In the genomic region with DNA sequence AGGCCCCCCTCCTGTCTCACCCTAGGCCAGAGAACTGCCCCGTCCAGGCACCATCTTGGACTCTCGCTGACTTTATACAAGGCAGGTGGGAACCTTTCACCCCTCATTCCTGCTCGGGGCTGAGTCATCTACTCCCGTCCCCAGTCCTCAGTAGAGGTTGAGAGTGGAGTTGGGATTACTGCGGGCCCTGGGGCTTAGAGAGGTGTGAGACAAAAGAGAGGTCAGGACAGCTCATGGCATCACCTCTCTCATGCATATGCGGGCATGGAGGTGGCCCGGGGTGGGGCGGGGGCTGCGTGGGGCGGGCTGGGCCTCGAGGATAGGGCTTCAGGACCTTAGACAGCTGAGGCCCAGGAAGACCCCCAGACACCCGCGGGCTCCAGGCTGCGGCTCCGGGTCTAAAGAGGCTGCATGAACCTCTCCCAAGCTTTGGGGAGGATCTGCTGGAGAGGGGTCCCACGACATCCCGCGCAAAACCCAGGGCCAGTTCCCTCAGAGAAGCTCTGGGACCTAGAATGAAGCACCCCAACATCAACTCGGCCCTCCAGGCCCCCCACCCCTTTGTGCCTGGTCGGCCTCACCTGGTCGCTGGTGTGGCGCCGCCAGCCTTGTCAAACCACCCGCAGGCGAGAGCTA, we compare ENCODE assay signal across 8 cellular contexts. TPM values are rescaled to one million over a fixed set of nuclear protein-coding genes. Genes with fewer than 3 reads are reported as not detected.
DNase-seq lines count a peak whose midpoint lies in the region; ATAC-seq and TF ChIP-seq lines count a peak whose summit lies in the region.

No MANE protein-coding gene starts in this region.

- H3K4me1 Mint-ChIP-seq in Caco-2 (ENCODE audit: low read depth, unreplicated experiment) (peaks cover 17% of the 10 kb centered on the region), osteocyte (ENCODE audit: unreplicated experiment) (peaks cover 26% of the 10 kb centered on the region)

- DNase-seq in Caco-2 (no peak), osteocyte (ENCODE audit: extremely low spot score, unreplicated experiment) (no peak), NCI-H69 (lab: John Stamatoyannopoulos, UW) (no peak), mucosa of descending colon (no peak), NCI-H226 (no peak)

- H2AFZ ChIP-seq in OCI-LY1 (ENCODE audit: low read length) = no peak overlapping the region

- no peaks in the 10 kb centered on the region for H4K20me1 ChIP-seq in OCI-LY1 (ENCODE audit: insufficient read depth, low read length)

- no peaks in the 10 kb centered on the region for H3K9me3 Mint-ChIP-seq in Caco-2 (ENCODE audit: unreplicated experiment)
- no peaks in the 10 kb centered on the region for H3K9me3 Mint-ChIP-seq in osteocyte (ENCODE audit: unreplicated experiment)

- H3K27me3 ChIP-seq in Caco-2 (replicated peaks; ENCODE audit: control insufficient read depth, insufficient read depth, low read length) (no peaks in the 10 kb centered on the region), OCI-LY1 (ENCODE audit: insufficient read depth, low read length) (0 out of 2 replicates have a peak, but pooled peaks cover 4% of the 10 kb centered on the region), esophagus (ENCODE audit: control insufficient read depth in 1 of 2, insufficient read depth in 2 of 2, low read length in 2 of 2) (no peaks in the 10 kb centered on the region)

- H3K36me3 Mint-ChIP-seq in Caco-2 (ENCODE audit: insufficient read depth, unreplicated experiment) (peaks cover 16% of the 10 kb centered on the region), osteocyte (ENCODE audit: unreplicated experiment) (no peaks in the 10 kb centered on the region)

- WGBS in esophagus, 2 donors = 9 to 10% methylated on average over 19 to 25 of the region's 25 CpGs

- no peak overlapping the region for H3K27ac ChIP-seq in OCI-LY1 (ENCODE audit: low read depth, low read length, poor library complexity, severe bottlenecking)
- peak overlapping the region in 1 of 2 donors; percentile 45 for H3K27ac ChIP-seq in esophagus (ENCODE audit: low read depth in 2 of 2, low read length in 1 of 2)

- H3K4me3 ChIP-seq in Caco-2 (ENCODE audit: low read depth, low read length) (peak overlapping the region; percentile 76), OCI-LY1 (ENCODE audit: low read depth, low read length, poor library complexity, severe bottlenecking) (peak overlapping the region; percentile 53), esophagus (ENCODE audit: low read depth in 1 of 2, low read length in 2 of 2) (peak overlapping the region; percentile 63), mucosa of descending colon (no peak overlapping the region)

- no TSS peak for BruUV-seq in Caco-2 (replicated peaks; lab: Mats Ljungman, UMichigan)

- H3K4me2 ChIP-seq in OCI-LY1 (ENCODE audit: low read length) = peak overlapping the region; percentile 58

- H3K4me3 Mint-ChIP-seq in Caco-2 (ENCODE audit: unreplicated experiment) (peak overlapping the region; percentile 80), osteocyte (ENCODE audit: unreplicated experiment) (peak overlapping the region; percentile 84)

- H3K9me3 ChIP-seq in Caco-2 = no peaks in the 10 kb centered on the region
- no peaks in the 10 kb centered on the region for H3K9me3 ChIP-seq in OCI-LY1 (ENCODE audit: low read length)
- no peaks in the 10 kb centered on the region for H3K9me3 ChIP-seq in esophagus (ENCODE audit: control insufficient read depth in 2 of 2, insufficient read depth in 1 of 2, low read depth in 1 of 2, low read length in 1 of 2)
- H3K9me3 ChIP-seq in mucosa of descending colon = no peaks in the 10 kb centered on the region

- peaks cover 33% of the 10 kb centered on the region for H3K4me1 ChIP-seq in Caco-2
- peaks cover 10% of the 10 kb centered on the region for H3K4me1 ChIP-seq in OCI-LY1 (ENCODE audit: insufficient read depth, low read length, severe bottlenecking)
- H3K4me1 ChIP-seq in esophagus (ENCODE audit: control insufficient read depth in 2 of 2, insufficient read depth in 2 of 2, low read length in 1 of 2) = peaks cover 3 to 11% of the 10 kb centered on the region in 2 donors
- peaks cover 27% of the 10 kb centered on the region for H3K4me1 ChIP-seq in mucosa of descending colon (ENCODE audit: low read depth)

- no peak for TF ChIP-seq CTCF in Caco-2 (IDR thresholded peaks at IDR 0.05; ENCODE audit: insufficient read depth in 1 of 2, low read depth in 1 of 2, low read length in 1 of 2, severe bottlenecking in 1 of 2, unreplicated experiment in 1 of 2)
- TF ChIP-seq CTCF in OCI-LY1 (IDR thresholded peaks at IDR 0.05; ENCODE audit: low read length) = no peak
- no peak for TF ChIP-seq CTCF in osteocyte (IDR thresholded peaks at IDR 0.05)
- no peak for TF ChIP-seq CTCF in mucosa of descending colon (IDR thresholded peaks at IDR 0.05)

- CTCF ChIA-PET in Caco-2 (lab: Charles Lee) = interaction anchor here (0.6 to 2.8 kb wide), 19 partner anchors 12 to 495 kb away, joined by 3 to 43 read pairs (median 7); partner anchors contain the start of genes HIF1AN, KAZALD1 and LZTS2

- no peaks in the 10 kb centered on the region for H3K79me2 ChIP-seq in OCI-LY1 (ENCODE audit: insufficient read depth, low read length)

- POLR2A ChIA-PET in Caco-2 (lab: Charles Lee) = interaction anchor here (0.6 to 2.2 kb wide), 8 partner anchors 12 to 1098 kb away, joined by 3 to 15 read pairs (median 5); partner anchors contain the start of gene KAZALD1

- H3F3A ChIP-seq in OCI-LY1 (ENCODE audit: insufficient read depth, low read length) = no peaks in the 10 kb centered on the region

- no peak for ATAC-seq in mucosa of descending colon
- no peak for ATAC-seq in GM18502 (IDR thresholded peaks at IDR 0.05; ENCODE audit: poor library complexity, unreplicated experiment)

- no peak overlapping the region for H3K9ac ChIP-seq in OCI-LY1 (ENCODE audit: low read length)

- H3K27me3 Mint-ChIP-seq in Caco-2 (ENCODE audit: insufficient read depth, unreplicated experiment) (no peaks in the 10 kb centered on the region), osteocyte (ENCODE audit: unreplicated experiment) (no peaks in the 10 kb centered on the region)

- no peaks in the 10 kb centered on the region for H3K36me3 ChIP-seq in Caco-2 (ENCODE audit: control insufficient read depth, insufficient read depth, low read length)
- no peaks in the 10 kb centered on the region for H3K36me3 ChIP-seq in OCI-LY1 (ENCODE audit: insufficient read depth, low read length)
- H3K36me3 ChIP-seq in esophagus (ENCODE audit: control insufficient read depth in 2 of 2, insufficient read depth in 2 of 2, low read length in 1 of 2) = peaks cover 3 to 4% of the 10 kb centered on the region in 2 donors
- H3K36me3 ChIP-seq in mucosa of descending colon (ENCODE audit: low read depth) = no peaks in the 10 kb centered on the region

- H3K27ac Mint-ChIP-seq in Caco-2 (ENCODE audit: unreplicated experiment) (no peak overlapping the region), osteocyte (ENCODE audit: unreplicated experiment) (peak overlapping the region; percentile 95)

- intact Hi-C loops in Caco-2 (cut with micrococcal nuclease; ENCODE audit: unreplicated experiment) = loop anchor here (5.0 kb wide), 1 partner anchor 37 kb away; no protein-coding TSS in a partner anchor
- intact Hi-C loops in mucosa of descending colon (cut with DNase I, micrococcal nuclease) = no loop called here

- no peaks in the 10 kb centered on the region for H3K9me2 ChIP-seq in OCI-LY1 (ENCODE audit: low read depth, low read length)

RNA-seq across cellular contexts. Expression of gene PDZD7, which starts 0.3 kb away (rescaled TPM):
- total RNA-seq in Caco-2 (2022) (1.4 and 1.5 TPM in 2 replicates), osteocyte (1.9 and 2.1 TPM in 2 replicates), mucosa of descending colon (under 1 TPM in 2 of 3 donors, not detected in 1; 0.28 to 0.43 TPM)
- polyA plus RNA-seq in esophagus = under 1 TPM; 0.11 to 0.14 TPM

RNA-seq across cellular contexts. Expression of gene SFXN3, which starts 0.4 kb away (rescaled TPM):
- total RNA-seq in Caco-2 (2022) (23.4 and 30.3 TPM in 2 replicates), osteocyte (78.3 and 81.0 TPM in 2 replicates), mucosa of descending colon (10 to 100 TPM in 2 of 3 donors, 1 to 10 TPM in 1; 8.7 to 28.7 (median 28.0) TPM)
- polyA plus RNA-seq in esophagus = 1 to 10 TPM; 5.2 to 5.7 TPM

RNA-seq across cellular contexts. Expression of gene LZTS2, which starts 31.0 kb away (rescaled TPM):
- 53.3 and 54.8 TPM in 2 replicates for total RNA-seq in Caco-2 (2022)
- 10 to 100 TPM; 31.8 to 34.9 TPM for polyA plus RNA-seq in esophagus
- total RNA-seq in osteocyte = 69.9 and 72.1 TPM in 2 replicates
- 10 to 100 TPM; 26.0 to 82.1 (median 31.5) TPM for total RNA-seq in mucosa of descending colon

RNA-seq across cellular contexts. Expression of gene KAZALD1, which starts 31.2 kb away (rescaled TPM):
- 41.3 and 42.3 TPM in 2 replicates for total RNA-seq in Caco-2 (2022)
- 1 to 10 TPM in 1 of 2 donors, under 1 TPM in 1; 0.81 to 1.4 TPM for polyA plus RNA-seq in esophagus
- total RNA-seq in osteocyte = 43.0 and 49.0 TPM in 2 replicates
- 10 to 100 TPM in 2 of 3 donors, 1 to 10 TPM in 1; 8.5 to 20.0 (median 16.7) TPM for total RNA-seq in mucosa of descending colon

RNA-seq across cellular contexts. Expression of gene TWNK, which starts 43.3 kb away (rescaled TPM):
- total RNA-seq in Caco-2 (2022) (26.2 and 29.8 TPM in 2 replicates), osteocyte (7.1 and 7.7 TPM in 2 replicates), mucosa of descending colon (1 to 10 TPM; 6.0 to 7.8 (median 7.0) TPM)
- 1 to 10 TPM; 3.6 to 7.1 TPM for polyA plus RNA-seq in esophagus
